ENCODE assay signal across 10 cellular contexts in the genomic region with DNA sequence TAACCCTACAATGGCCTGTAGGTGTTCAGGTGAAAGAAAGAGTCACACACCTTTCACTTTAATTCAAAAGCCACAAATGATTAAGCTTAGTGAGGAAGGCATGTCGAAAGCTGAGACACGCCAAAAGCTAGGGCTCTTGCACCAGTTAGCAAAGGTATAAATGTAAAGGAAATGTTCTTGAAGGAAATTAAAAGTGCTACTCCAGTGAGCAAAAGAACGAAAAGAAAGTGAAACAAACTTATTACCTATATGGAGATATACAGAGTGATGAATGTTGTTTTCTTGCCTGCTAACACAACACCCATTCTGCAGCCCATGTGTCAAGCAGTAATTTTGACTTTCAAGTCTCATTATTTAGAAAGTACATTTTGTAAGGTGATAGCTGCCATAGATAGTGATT.
A peak's percentile ranks its signal among the peaks of the same experiment; 100 is the strongest.
DNase-seq lines count a peak whose midpoint lies in the region; ATAC-seq and TF ChIP-seq lines count a peak whose summit lies in the region.
"Had no signal": no experiment of that assay in that cellular context is flagged by ENCODE, and none has a peak within 500 bp of the region (broad histone marks: within the 10 kb centered on the region; RNA-seq: fewer than 3 reads in every experiment).

No MANE protein-coding gene starts in this region.

- no peak overlapping the region for H3K27ac ChIP-seq in CD8-positive, alpha-beta memory T cell (ENCODE audit: low read depth, low read length)
- H3K27ac ChIP-seq: prostate gland had no signal

- H3K9me3 ChIP-seq in CD8-positive, alpha-beta memory T cell (ENCODE audit: low read length) = no peaks in the 10 kb centered on the region
- H3K9me3 ChIP-seq: prostate gland had no signal

- ATAC-seq in GM19395 (IDR thresholded peaks at IDR 0.05; ENCODE audit: unreplicated experiment) (peak; percentile 78), HG03066 (IDR thresholded peaks at IDR 0.05; ENCODE audit: low read depth, unreplicated experiment) (peak; percentile 55)

- peak in 2 of 5 donors; percentile 14 to 15 for DNase-seq in CD8-positive, alpha-beta memory T cell
- peak; percentile 43 for DNase-seq in activated naive CD4-positive, alpha-beta T cell treated with anti-CD3 and anti-CD28 coated beads for 36 hours
- no peak for DNase-seq in glomerular visceral epithelial cell (ENCODE audit: extremely low spot score)
- no peak for DNase-seq in globus pallidus (ENCODE audit: low spot score)
- DNase-seq in middle frontal gyrus (ENCODE audit: extremely low spot score, low spot score) = no peak
- no peak for DNase-seq in Calu3

- TF ChIP-seq CTCF in Calu3 (IDR thresholded peaks at IDR 0.05; ENCODE audit: unreplicated experiment) = no peak

- H3K27me3 ChIP-seq in CD8-positive, alpha-beta memory T cell (ENCODE audit: insufficient read depth, low read length, poor library complexity, severe bottlenecking) = no peaks in the 10 kb centered on the region

- CTCF ChIA-PET in CD8-positive, alpha-beta memory T cell (lab: Charles Lee) = interaction anchor here (1.0 kb wide), 1 partner anchor 11 kb away, joined by 3 read pairs; no protein-coding TSS in a partner anchor
- CTCF ChIA-PET in activated naive CD4-positive, alpha-beta T cell treated with anti-CD3 and anti-CD28 coated beads for 36 hours (lab: Charles Lee) = no interaction called here
- CTCF ChIA-PET in Calu3 (lab: Charles Lee) = no interaction called here

- no TSS peak for BruUV-seq in Calu3 (replicated peaks; lab: Mats Ljungman, UMichigan)

- H3K27ac Mint-ChIP-seq in CD8-positive, alpha-beta memory T cell = peak overlapping the region; percentile 61 to 91 (median 87)
- no peak overlapping the region for H3K27ac Mint-ChIP-seq in activated naive CD4-positive, alpha-beta T cell treated with anti-CD3 and anti-CD28 coated beads for 36 hours
- H3K27ac Mint-ChIP-seq in Calu3 (ENCODE audit: unreplicated experiment) = no peak overlapping the region
- H3K27ac Mint-ChIP-seq: dendritic cell treated with granulocyte-macrophage colony-stimulating factor and Interleukin-4, amounts not matched to agents 40 ng/mL and 50 ng/mL, for 4 days had no signal

- peak overlapping the region; percentile 72 to 88 (median 81) for H3K4me3 Mint-ChIP-seq in CD8-positive, alpha-beta memory T cell
- H3K4me3 Mint-ChIP-seq in activated naive CD4-positive, alpha-beta T cell treated with anti-CD3 and anti-CD28 coated beads for 36 hours = peak overlapping the region; percentile 32
- H3K4me3 Mint-ChIP-seq in Calu3 (ENCODE audit: low read depth, unreplicated experiment) = no peak overlapping the region
- H3K4me3 Mint-ChIP-seq: dendritic cell treated with granulocyte-macrophage colony-stimulating factor and Interleukin-4, amounts not matched to agents 40 ng/mL and 50 ng/mL, for 4 days had no signal

- intact Hi-C loops in activated naive CD4-positive, alpha-beta T cell treated with anti-CD3 and anti-CD28 coated beads for 36 hours (cut with micrococcal nuclease) = loop anchor here (1.0 kb wide), 2 partner anchors 44 to 67 kb away; no protein-coding TSS in a partner anchor
- intact Hi-C loops in Calu3 (cut with micrococcal nuclease; ENCODE audit: unreplicated experiment) = no loop called here

- H3K36me3 Mint-ChIP-seq in CD8-positive, alpha-beta memory T cell = no peaks in the 10 kb centered on the region
- H3K36me3 Mint-ChIP-seq in activated naive CD4-positive, alpha-beta T cell treated with anti-CD3 and anti-CD28 coated beads for 36 hours (ENCODE audit: low read depth) = no peaks in the 10 kb centered on the region
- H3K36me3 Mint-ChIP-seq in Calu3 (ENCODE audit: insufficient read depth, unreplicated experiment) = no peaks in the 10 kb centered on the region

- H3K9me3 Mint-ChIP-seq in CD8-positive, alpha-beta memory T cell = no peaks in the 10 kb centered on the region
- H3K9me3 Mint-ChIP-seq in activated naive CD4-positive, alpha-beta T cell treated with anti-CD3 and anti-CD28 coated beads for 36 hours = no peaks in the 10 kb centered on the region
- no peaks in the 10 kb centered on the region for H3K9me3 Mint-ChIP-seq in Calu3 (ENCODE audit: low read depth, unreplicated experiment)
- H3K9me3 Mint-ChIP-seq: dendritic cell treated with granulocyte-macrophage colony-stimulating factor and Interleukin-4, amounts not matched to agents 40 ng/mL and 50 ng/mL, for 4 days had no signal

- H3K4me1 Mint-ChIP-seq in CD8-positive, alpha-beta memory T cell = peaks cover 23 to 34% (median 26%) of the 10 kb centered on the region in 3 donors
- peaks cover 20% of the 10 kb centered on the region for H3K4me1 Mint-ChIP-seq in activated naive CD4-positive, alpha-beta T cell treated with anti-CD3 and anti-CD28 coated beads for 36 hours (ENCODE audit: low read depth)
- no peaks in the 10 kb centered on the region for H3K4me1 Mint-ChIP-seq in Calu3 (ENCODE audit: low read depth, unreplicated experiment)

- peaks cover 21% of the 10 kb centered on the region for H3K4me1 ChIP-seq in CD8-positive, alpha-beta memory T cell (ENCODE audit: insufficient read depth, low read length)
- H3K4me1 ChIP-seq: prostate gland had no signal

- POLR2A ChIA-PET in CD8-positive, alpha-beta memory T cell (lab: Charles Lee) = interaction anchor here (1.2 kb wide), 1 partner anchor 339 kb away, joined by 3 read pairs; no protein-coding TSS in a partner anchor

- no peaks in the 10 kb centered on the region for H3K36me3 ChIP-seq in CD8-positive, alpha-beta memory T cell (ENCODE audit: insufficient read depth, low read length)
- H3K36me3 ChIP-seq: prostate gland had no signal

- peak overlapping the region; percentile 48 for H3K4me3 ChIP-seq in CD8-positive, alpha-beta memory T cell (ENCODE audit: low read length)
- H3K4me3 ChIP-seq: prostate gland had no signal

- H3K27me3 Mint-ChIP-seq in CD8-positive, alpha-beta memory T cell = peaks cover 0 to 1% of the 10 kb centered on the region in 2 donors
- H3K27me3 Mint-ChIP-seq in activated naive CD4-positive, alpha-beta T cell treated with anti-CD3 and anti-CD28 coated beads for 36 hours (ENCODE audit: low read depth) = no peaks in the 10 kb centered on the region
- H3K27me3 Mint-ChIP-seq in Calu3 (ENCODE audit: unreplicated experiment) = peaks cover 16% of the 10 kb centered on the region
- H3K27me3 Mint-ChIP-seq: dendritic cell treated with granulocyte-macrophage colony-stimulating factor and Interleukin-4, amounts not matched to agents 40 ng/mL and 50 ng/mL, for 4 days had no signal

Comparison
In these comparisons a context has a peak if more than half of its experiments do, and no peak if none do; other contexts are left out.
1. H3K27ac Mint-ChIP-seq: peak in CD8-positive, alpha-beta memory T cell (8 of 8); none in activated naive CD4-positive, alpha-beta T cell treated with anti-CD3 and anti-CD28 coated beads for 36 hours (single experiment) and Calu3 (single experiment).